31 cellular contexts compared by ENCODE assay signal in genomic region chr3:139135657-139136056, GRCh38.
"Had no signal": no experiment of that assay in that cellular context is flagged by ENCODE, and none has a peak within 500 bp of the region (broad histone marks: within the 10 kb centered on the region; RNA-seq: fewer than 3 reads in every experiment).

No MANE protein-coding gene starts in this region.

- H3K27ac Mint-ChIP-seq: activated CD8-positive, alpha-beta T cell treated with anti-CD3 and anti-CD28 coated beads, Interleukin-2, amount 10 ng/mL, durations not matched to agents 7 days and 5 days; activated naive CD4-positive, alpha-beta T cell treated with anti-CD3 and anti-CD28 coated beads for 36 hours; activated naive CD4-positive, alpha-beta T cell treated with anti-CD3 and anti-CD28 coated beads, Interleukin-2, amount 50 U/mL, for 72 hours; activated T-cell treated with anti-CD3 and anti-CD28 coated beads, Interleukin-2, amount 50 U/mL, for 24 hours; activated T-helper 2 cell treated with anti-CD3 and anti-CD28 coated beads, Interferon-gamma antibody, Interleukin-2, Interleukin-4, amounts not matched to agents 10 μg/mL and 5 μg/mL and 100 μg/mL, durations not matched to agents 14 hours and 24 hours and 36 hours; T-helper 1 cell treated with Interleukin-12 subunit alpha and Interleukin-12 subunit beta and Interleukin-4 antibody, amounts not matched to agents 30 μg/mL and 1 μg/mL, for 36 hours; T-helper 2 cell treated with Interferon-gamma antibody and Interleukin-4, amounts not matched to agents 5 μg/mL and 100 μg/mL, for 36 hours had no signal

- H3K9me3 ChIP-seq: adrenal gland, body of pancreas, breast epithelium, Peyer's patch, SJSA1, SK-N-SH had no signal

- H3K36me3 ChIP-seq: adrenal gland, breast epithelium, Peyer's patch, SJSA1 had no signal

- DNase-seq: activated CD4-positive, alpha-beta T cell treated with anti-CD3 and anti-CD28 coated beads for 1 hour; activated CD4-positive, alpha-beta T cell treated with anti-CD3 and anti-CD28 coated beads for 48 hours; activated CD4-positive, alpha-beta T cell treated with anti-CD3 and anti-CD28 coated beads, Interleukin-2, amount 50 U/mL, for 48 hours; activated CD4-positive, CD25-positive, alpha-beta regulatory T cell; activated CD8-positive, alpha-beta T cell treated with anti-CD3 and anti-CD28 coated beads, Interleukin-2, amount 10 ng/mL, durations not matched to agents 7 days and 5 days; activated gamma-delta T cell treated with Interleukin-2 at 50 U/mL for 16 hours; activated naive CD4-positive, alpha-beta T cell treated with anti-CD3 and anti-CD28 coated beads for 36 hours; activated T-cell treated with anti-CD3 and anti-CD28 coated beads, Interleukin-2, amount 50 U/mL, for 24 hours; adrenal gland; body of pancreas; central memory CD4-positive, alpha-beta T cell; Karpas-422; KBM-7; NCI-H1105; NCI-H1417 treated with DMSO at 0.1 percent for 48 hours; NCI-H187 treated with DMSO at 0.1 percent for 48 hours; NCI-H2081; NCI-H345; NCI-H524 treated with DMSO at 0.1 percent for 48 hours; NCI-H748 treated with DMSO at 0.1 percent for 48 hours; PC-3; Peyer's patch; RPMI8226; SHP77 treated with DMSO at 0.1 percent for 48 hours; SK-N-SH had no signal

- H3K36me3 Mint-ChIP-seq: activated naive CD4-positive, alpha-beta T cell treated with anti-CD3 and anti-CD28 coated beads, Interleukin-2, amount 50 U/mL, for 72 hours had no signal

- H3K4me3 Mint-ChIP-seq: activated CD8-positive, alpha-beta T cell treated with anti-CD3 and anti-CD28 coated beads, Interleukin-2, amount 10 ng/mL, durations not matched to agents 7 days and 5 days; activated naive CD4-positive, alpha-beta T cell treated with anti-CD3 and anti-CD28 coated beads for 36 hours; activated T-cell treated with anti-CD3 and anti-CD28 coated beads, Interleukin-2, amount 50 U/mL, for 24 hours; T-helper 1 cell treated with Interleukin-12 subunit alpha and Interleukin-12 subunit beta and Interleukin-4 antibody, amounts not matched to agents 30 μg/mL and 1 μg/mL, for 36 hours; T-helper 2 cell treated with Interferon-gamma antibody and Interleukin-4, amounts not matched to agents 5 μg/mL and 100 μg/mL, for 36 hours had no signal

- H3K27me3 ChIP-seq: adrenal gland, body of pancreas, Peyer's patch had no signal

- H3K27ac ChIP-seq: adrenal gland, body of pancreas, breast epithelium, Peyer's patch, SJSA1 had no signal

- H3K4me1 ChIP-seq: adrenal gland, breast epithelium, Peyer's patch, SJSA1 had no signal

- H3K4me3 ChIP-seq: adrenal gland, body of pancreas, breast epithelium, Peyer's patch, SJSA1 had no signal

- ATAC-seq: activated CD8-positive, alpha-beta T cell treated with anti-CD3 and anti-CD28 coated beads, Interleukin-2, amount 10 ng/mL, durations not matched to agents 7 days and 5 days; activated naive CD4-positive, alpha-beta T cell treated with anti-CD3 and anti-CD28 coated beads, Interleukin-2, amount 50 U/mL, for 72 hours; body of pancreas; PC-3 had no signal

- H3K9me3 Mint-ChIP-seq: activated naive CD4-positive, alpha-beta T cell treated with anti-CD3 and anti-CD28 coated beads for 36 hours; activated naive CD4-positive, alpha-beta T cell treated with anti-CD3 and anti-CD28 coated beads, Interleukin-2, amount 50 U/mL, for 72 hours; activated T-cell treated with anti-CD3 and anti-CD28 coated beads, Interleukin-2, amount 50 U/mL, for 24 hours; activated T-helper 2 cell treated with anti-CD3 and anti-CD28 coated beads, Interferon-gamma antibody, Interleukin-2, Interleukin-4, amounts not matched to agents 10 μg/mL and 5 μg/mL and 100 μg/mL, durations not matched to agents 14 hours and 24 hours and 36 hours; T-helper 1 cell treated with Interleukin-12 subunit alpha and Interleukin-12 subunit beta and Interleukin-4 antibody, amounts not matched to agents 30 μg/mL and 1 μg/mL, for 36 hours; T-helper 2 cell treated with Interferon-gamma antibody and Interleukin-4, amounts not matched to agents 5 μg/mL and 100 μg/mL, for 36 hours had no signal

- H3K27me3 Mint-ChIP-seq: activated T-cell treated with anti-CD3 and anti-CD28 coated beads, Interleukin-2, amount 50 U/mL, for 24 hours had no signal
